1 cellular context compared by ENCODE assay signal in the genomic region with DNA sequence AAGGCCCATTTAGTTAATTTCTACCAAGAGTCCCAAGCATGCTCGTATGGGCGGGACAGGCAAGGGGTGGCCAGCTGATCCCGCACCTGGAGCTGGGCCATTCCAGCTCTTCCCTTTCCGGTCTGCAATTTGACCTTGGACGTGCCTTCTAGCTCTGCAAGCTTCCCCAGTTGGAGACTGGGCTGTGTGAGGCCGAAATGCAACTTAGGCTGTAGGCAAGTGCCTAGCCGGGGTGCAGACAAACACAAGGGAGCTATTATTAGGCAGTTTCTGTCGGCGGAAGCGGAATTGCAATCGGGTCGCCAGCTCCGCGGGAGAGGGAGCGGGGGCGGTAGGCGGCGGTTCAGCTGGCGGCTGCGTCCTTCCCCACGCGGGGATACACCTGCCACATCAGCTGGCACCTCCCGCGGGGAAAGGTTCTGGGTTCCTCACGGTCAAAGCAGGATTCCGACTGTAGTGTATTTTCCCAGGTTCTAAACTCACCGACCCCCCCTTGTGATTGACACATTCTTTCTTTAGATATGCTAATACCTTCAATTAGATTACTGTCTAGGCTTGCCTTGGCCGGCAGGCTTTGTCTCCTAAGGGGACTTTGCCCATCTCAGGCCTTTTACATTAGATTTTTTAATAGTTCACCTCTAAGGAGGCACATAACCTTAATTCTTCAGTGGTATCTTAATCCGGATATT.
A peak's percentile ranks its signal among the peaks of the same experiment; 100 is the strongest.
TF ChIP-seq lines count a peak whose summit lies in the region.

No MANE protein-coding gene starts in this region.

TF ChIP-seq in WTC11, 78 proteins besides CTCF, POLR2A, EP300 and RAD21 (continued from another document and continues in another):
- TF ChIP-seq, protein P1, sequence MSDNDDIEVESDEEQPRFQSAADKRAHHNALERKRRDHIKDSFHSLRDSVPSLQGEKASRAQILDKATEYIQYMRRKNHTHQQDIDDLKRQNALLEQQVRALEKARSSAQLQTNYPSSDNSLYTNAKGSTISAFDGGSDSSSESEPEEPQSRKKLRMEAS (CRISPR knock-in tag; IDR thresholded peaks at IDR 0.05) = peak; percentile 85
- TF ChIP-seq JUN (CRISPR knock-in tag; IDR thresholded peaks at IDR 0.05) = no peak
- no peak for TF ChIP-seq TCF7 (CRISPR knock-in tag; IDR thresholded peaks at IDR 0.05; ENCODE audit: low read depth)
- peak; percentile 99 for TF ChIP-seq ESRRA (CRISPR knock-in tag; IDR thresholded peaks at IDR 0.05; ENCODE audit: borderline replicate concordance)
- TF ChIP-seq, protein P2, sequence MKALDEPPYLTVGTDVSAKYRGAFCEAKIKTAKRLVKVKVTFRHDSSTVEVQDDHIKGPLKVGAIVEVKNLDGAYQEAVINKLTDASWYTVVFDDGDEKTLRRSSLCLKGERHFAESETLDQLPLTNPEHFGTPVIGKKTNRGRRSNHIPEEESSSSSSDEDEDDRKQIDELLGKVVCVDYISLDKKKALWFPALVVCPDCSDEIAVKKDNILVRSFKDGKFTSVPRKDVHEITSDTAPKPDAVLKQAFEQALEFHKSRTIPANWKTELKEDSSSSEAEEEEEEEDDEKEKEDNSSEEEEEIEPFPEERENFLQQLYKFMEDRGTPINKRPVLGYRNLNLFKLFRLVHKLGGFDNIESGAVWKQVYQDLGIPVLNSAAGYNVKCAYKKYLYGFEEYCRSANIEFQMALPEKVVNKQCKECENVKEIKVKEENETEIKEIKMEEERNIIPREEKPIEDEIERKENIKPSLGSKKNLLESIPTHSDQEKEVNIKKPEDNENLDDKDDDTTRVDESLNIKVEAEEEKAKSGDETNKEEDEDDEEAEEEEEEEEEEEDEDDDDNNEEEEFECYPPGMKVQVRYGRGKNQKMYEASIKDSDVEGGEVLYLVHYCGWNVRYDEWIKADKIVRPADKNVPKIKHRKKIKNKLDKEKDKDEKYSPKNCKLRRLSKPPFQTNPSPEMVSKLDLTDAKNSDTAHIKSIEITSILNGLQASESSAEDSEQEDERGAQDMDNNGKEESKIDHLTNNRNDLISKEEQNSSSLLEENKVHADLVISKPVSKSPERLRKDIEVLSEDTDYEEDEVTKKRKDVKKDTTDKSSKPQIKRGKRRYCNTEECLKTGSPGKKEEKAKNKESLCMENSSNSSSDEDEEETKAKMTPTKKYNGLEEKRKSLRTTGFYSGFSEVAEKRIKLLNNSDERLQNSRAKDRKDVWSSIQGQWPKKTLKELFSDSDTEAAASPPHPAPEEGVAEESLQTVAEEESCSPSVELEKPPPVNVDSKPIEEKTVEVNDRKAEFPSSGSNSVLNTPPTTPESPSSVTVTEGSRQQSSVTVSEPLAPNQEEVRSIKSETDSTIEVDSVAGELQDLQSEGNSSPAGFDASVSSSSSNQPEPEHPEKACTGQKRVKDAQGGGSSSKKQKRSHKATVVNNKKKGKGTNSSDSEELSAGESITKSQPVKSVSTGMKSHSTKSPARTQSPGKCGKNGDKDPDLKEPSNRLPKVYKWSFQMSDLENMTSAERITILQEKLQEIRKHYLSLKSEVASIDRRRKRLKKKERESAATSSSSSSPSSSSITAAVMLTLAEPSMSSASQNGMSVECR (CRISPR knock-in tag; IDR thresholded peaks at IDR 0.05; ENCODE audit: borderline replicate concordance) = peak; percentile 73; the same call in 1 of the 2 replicates
- TF ChIP-seq, protein P3, sequence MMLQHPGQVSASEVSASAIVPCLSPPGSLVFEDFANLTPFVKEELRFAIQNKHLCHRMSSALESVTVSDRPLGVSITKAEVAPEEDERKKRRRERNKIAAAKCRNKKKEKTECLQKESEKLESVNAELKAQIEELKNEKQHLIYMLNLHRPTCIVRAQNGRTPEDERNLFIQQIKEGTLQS (CRISPR knock-in tag; conservative IDR thresholded peaks at IDR 0.05) = no peak
- TF ChIP-seq NFE2L1 (CRISPR knock-in tag; IDR thresholded peaks at IDR 0.05) = 0 out of 2 replicates have a peak, but pooled peaks have one; percentile 59
- TF ChIP-seq, protein P4, sequence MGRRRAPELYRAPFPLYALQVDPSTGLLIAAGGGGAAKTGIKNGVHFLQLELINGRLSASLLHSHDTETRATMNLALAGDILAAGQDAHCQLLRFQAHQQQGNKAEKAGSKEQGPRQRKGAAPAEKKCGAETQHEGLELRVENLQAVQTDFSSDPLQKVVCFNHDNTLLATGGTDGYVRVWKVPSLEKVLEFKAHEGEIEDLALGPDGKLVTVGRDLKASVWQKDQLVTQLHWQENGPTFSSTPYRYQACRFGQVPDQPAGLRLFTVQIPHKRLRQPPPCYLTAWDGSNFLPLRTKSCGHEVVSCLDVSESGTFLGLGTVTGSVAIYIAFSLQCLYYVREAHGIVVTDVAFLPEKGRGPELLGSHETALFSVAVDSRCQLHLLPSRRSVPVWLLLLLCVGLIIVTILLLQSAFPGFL (CRISPR knock-in tag; IDR thresholded peaks at IDR 0.05; ENCODE audit: borderline replicate concordance) = no peak
- TF ChIP-seq ZNF416 (CRISPR knock-in tag; IDR thresholded peaks at IDR 0.05) = no peak
- TF ChIP-seq, protein P5, sequence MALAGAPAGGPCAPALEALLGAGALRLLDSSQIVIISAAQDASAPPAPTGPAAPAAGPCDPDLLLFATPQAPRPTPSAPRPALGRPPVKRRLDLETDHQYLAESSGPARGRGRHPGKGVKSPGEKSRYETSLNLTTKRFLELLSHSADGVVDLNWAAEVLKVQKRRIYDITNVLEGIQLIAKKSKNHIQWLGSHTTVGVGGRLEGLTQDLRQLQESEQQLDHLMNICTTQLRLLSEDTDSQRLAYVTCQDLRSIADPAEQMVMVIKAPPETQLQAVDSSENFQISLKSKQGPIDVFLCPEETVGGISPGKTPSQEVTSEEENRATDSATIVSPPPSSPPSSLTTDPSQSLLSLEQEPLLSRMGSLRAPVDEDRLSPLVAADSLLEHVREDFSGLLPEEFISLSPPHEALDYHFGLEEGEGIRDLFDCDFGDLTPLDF (CRISPR knock-in tag; IDR thresholded peaks at IDR 0.05) = no peak
- no peak for TF ChIP-seq ATF1 (CRISPR knock-in tag; IDR thresholded peaks at IDR 0.05)
- TF ChIP-seq TP53 (CRISPR knock-in tag; IDR thresholded peaks at IDR 0.05) = peak; percentile 72; the same call in 1 of the 2 replicates
- no peak for TF ChIP-seq GTF2I (CRISPR knock-in tag; conservative IDR thresholded peaks at IDR 0.05)
- TF ChIP-seq, protein P6, sequence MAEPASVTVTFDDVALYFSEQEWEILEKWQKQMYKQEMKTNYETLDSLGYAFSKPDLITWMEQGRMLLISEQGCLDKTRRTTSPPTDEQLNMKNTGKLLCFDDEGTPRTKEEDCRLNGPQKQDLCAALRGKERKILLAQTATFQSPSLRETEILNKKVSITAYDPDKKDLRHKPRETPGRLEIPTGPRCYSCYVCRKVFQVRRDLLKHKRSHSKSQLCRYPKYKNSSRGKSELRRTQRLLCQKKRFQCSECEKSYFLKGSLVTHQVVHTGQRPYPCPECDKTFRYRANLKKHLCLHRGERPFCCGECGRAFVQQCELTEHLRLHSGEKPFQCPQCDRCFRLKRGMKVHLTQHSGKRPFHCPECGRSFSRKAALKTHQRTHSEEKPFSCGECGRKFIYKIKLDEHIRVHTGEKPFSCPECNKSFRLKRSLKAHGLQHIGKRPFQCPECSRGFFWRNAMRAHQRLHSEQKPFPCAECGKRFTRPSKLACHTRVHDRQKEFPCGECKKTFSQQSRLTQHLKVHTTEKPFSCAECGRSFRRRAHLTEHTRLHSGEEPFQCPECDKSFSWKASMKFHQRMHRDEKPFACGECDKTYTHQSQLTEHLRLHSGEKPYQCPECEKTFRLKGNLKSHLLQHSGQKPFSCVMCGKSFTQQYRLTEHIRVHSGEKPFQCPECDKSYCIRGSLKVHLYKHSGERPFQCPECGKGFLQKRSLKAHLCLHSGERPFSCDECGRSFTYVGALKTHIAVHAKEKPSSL (CRISPR knock-in tag; conservative IDR thresholded peaks at IDR 0.05) = no peak
- TF ChIP-seq, protein P7, sequence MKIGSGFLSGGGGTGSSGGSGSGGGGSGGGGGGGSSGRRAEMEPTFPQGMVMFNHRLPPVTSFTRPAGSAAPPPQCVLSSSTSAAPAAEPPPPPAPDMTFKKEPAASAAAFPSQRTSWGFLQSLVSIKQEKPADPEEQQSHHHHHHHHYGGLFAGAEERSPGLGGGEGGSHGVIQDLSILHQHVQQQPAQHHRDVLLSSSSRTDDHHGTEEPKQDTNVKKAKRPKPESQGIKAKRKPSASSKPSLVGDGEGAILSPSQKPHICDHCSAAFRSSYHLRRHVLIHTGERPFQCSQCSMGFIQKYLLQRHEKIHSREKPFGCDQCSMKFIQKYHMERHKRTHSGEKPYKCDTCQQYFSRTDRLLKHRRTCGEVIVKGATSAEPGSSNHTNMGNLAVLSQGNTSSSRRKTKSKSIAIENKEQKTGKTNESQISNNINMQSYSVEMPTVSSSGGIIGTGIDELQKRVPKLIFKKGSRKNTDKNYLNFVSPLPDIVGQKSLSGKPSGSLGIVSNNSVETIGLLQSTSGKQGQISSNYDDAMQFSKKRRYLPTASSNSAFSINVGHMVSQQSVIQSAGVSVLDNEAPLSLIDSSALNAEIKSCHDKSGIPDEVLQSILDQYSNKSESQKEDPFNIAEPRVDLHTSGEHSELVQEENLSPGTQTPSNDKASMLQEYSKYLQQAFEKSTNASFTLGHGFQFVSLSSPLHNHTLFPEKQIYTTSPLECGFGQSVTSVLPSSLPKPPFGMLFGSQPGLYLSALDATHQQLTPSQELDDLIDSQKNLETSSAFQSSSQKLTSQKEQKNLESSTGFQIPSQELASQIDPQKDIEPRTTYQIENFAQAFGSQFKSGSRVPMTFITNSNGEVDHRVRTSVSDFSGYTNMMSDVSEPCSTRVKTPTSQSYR (CRISPR knock-in tag; IDR thresholded peaks at IDR 0.05) = peak; percentile 90
- no peak; the same call in 1 of the 2 replicates for TF ChIP-seq CREB1 (CRISPR knock-in tag; IDR thresholded peaks at IDR 0.05)
- TF ChIP-seq, protein P8, sequence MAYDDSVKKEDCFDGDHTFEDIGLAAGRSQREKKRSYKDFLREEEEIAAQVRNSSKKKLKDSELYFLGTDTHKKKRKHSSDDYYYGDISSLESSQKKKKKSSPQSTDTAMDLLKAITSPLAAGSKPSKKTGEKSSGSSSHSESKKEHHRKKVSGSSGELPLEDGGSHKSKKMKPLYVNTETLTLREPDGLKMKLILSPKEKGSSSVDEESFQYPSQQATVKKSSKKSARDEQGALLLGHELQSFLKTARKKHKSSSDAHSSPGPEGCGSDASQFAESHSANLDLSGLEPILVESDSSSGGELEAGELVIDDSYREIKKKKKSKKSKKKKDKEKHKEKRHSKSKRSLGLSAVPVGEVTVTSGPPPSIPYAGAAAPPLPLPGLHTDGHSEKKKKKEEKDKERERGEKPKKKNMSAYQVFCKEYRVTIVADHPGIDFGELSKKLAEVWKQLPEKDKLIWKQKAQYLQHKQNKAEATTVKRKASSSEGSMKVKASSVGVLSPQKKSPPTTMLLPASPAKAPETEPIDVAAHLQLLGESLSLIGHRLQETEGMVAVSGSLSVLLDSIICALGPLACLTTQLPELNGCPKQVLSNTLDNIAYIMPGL (CRISPR knock-in tag; IDR thresholded peaks at IDR 0.05) = peak; percentile 49; the same call in 1 of the 2 replicates
- no peak for TF ChIP-seq NR1H2 (CRISPR knock-in tag; IDR thresholded peaks at IDR 0.05)
- peak; percentile 92 for TF ChIP-seq TEAD1 (CRISPR knock-in tag; IDR thresholded peaks at IDR 0.05)
- no peak for TF ChIP-seq IRF2 (CRISPR knock-in tag; IDR thresholded peaks at IDR 0.05; ENCODE audit: borderline replicate concordance, low read depth)
- TF ChIP-seq ZNF138 (CRISPR knock-in tag; conservative IDR thresholded peaks at IDR 0.05) = no peak
- TF ChIP-seq GRHL2 (CRISPR knock-in tag; IDR thresholded peaks at IDR 0.05; ENCODE audit: insufficient replicate concordance, severe bottlenecking) = no peak
- TF ChIP-seq, protein P9, sequence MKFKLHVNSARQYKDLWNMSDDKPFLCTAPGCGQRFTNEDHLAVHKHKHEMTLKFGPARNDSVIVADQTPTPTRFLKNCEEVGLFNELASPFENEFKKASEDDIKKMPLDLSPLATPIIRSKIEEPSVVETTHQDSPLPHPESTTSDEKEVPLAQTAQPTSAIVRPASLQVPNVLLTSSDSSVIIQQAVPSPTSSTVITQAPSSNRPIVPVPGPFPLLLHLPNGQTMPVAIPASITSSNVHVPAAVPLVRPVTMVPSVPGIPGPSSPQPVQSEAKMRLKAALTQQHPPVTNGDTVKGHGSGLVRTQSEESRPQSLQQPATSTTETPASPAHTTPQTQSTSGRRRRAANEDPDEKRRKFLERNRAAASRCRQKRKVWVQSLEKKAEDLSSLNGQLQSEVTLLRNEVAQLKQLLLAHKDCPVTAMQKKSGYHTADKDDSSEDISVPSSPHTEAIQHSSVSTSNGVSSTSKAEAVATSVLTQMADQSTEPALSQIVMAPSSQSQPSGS (CRISPR knock-in tag; IDR thresholded peaks at IDR 0.05; ENCODE audit: borderline replicate concordance, low read depth) = no peak
- 0 out of 2 replicates have a peak, but pooled peaks have one; percentile 9 for TF ChIP-seq SMAD3 (CRISPR knock-in tag; IDR thresholded peaks at IDR 0.05; ENCODE audit: borderline replicate concordance)
- no peak for TF ChIP-seq NR2C2 (CRISPR knock-in tag; IDR thresholded peaks at IDR 0.05)
- TF ChIP-seq, protein P10, sequence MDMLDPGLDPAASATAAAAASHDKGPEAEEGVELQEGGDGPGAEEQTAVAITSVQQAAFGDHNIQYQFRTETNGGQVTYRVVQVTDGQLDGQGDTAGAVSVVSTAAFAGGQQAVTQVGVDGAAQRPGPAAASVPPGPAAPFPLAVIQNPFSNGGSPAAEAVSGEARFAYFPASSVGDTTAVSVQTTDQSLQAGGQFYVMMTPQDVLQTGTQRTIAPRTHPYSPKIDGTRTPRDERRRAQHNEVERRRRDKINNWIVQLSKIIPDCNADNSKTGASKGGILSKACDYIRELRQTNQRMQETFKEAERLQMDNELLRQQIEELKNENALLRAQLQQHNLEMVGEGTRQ (CRISPR knock-in tag; IDR thresholded peaks at IDR 0.05) = peak; percentile 49
- TF ChIP-seq, protein P11, sequence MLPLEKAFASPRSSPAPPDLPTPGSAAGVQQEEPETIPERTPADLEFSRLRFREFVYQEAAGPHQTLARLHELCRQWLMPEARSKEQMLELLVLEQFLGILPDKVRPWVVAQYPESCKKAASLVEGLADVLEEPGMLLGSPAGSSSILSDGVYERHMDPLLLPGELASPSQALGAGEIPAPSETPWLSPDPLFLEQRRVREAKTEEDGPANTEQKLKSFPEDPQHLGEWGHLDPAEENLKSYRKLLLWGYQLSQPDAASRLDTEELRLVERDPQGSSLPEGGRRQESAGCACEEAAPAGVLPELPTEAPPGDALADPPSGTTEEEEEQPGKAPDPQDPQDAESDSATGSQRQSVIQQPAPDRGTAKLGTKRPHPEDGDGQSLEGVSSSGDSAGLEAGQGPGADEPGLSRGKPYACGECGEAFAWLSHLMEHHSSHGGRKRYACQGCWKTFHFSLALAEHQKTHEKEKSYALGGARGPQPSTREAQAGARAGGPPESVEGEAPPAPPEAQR (CRISPR knock-in tag; IDR thresholded peaks at IDR 0.05) = peak; percentile 83; the same call in 1 of the 2 replicates
- 0 out of 2 replicates have a peak, but pooled peaks have one; percentile 15 for TF ChIP-seq ZNF263 (CRISPR knock-in tag; IDR thresholded peaks at IDR 0.05; ENCODE audit: low read depth)
- TF ChIP-seq ZNF317 (CRISPR knock-in tag; IDR thresholded peaks at IDR 0.05; ENCODE audit: borderline replicate concordance, low read depth) = no peak
- peak; percentile 62; the same call in 1 of the 2 replicates for TF ChIP-seq ZNF396 (CRISPR knock-in tag; IDR thresholded peaks at IDR 0.05; ENCODE audit: borderline replicate concordance)
- TF ChIP-seq RORB (CRISPR knock-in tag; IDR thresholded peaks at IDR 0.05) = no peak
- no peak for TF ChIP-seq NFATC4 (CRISPR knock-in tag; IDR thresholded peaks at IDR 0.05)
- no peak for TF ChIP-seq GABPB1 (CRISPR knock-in tag; IDR thresholded peaks at IDR 0.05)
- TF ChIP-seq PRRX2 (CRISPR knock-in tag; IDR thresholded peaks at IDR 0.05) = no peak
- no peak; the same call in 1 of the 2 replicates for TF ChIP-seq ZNF121 (CRISPR knock-in tag; IDR thresholded peaks at IDR 0.05)
- TF ChIP-seq, protein P12, sequence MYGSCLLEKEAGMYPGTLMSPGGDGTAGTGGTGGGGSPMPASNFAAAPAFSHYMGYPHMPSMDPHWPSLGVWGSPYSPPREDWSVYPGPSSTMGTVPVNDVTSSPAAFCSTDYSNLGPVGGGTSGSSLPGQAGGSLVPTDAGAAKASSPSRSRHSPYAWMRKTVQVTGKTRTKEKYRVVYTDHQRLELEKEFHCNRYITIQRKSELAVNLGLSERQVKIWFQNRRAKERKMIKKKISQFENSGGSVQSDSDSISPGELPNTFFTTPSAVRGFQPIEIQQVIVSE (CRISPR knock-in tag; IDR thresholded peaks at IDR 0.05; ENCODE audit: borderline replicate concordance) = no peak
